ENCODE assay signal across 28 cellular contexts in the genomic region with DNA sequence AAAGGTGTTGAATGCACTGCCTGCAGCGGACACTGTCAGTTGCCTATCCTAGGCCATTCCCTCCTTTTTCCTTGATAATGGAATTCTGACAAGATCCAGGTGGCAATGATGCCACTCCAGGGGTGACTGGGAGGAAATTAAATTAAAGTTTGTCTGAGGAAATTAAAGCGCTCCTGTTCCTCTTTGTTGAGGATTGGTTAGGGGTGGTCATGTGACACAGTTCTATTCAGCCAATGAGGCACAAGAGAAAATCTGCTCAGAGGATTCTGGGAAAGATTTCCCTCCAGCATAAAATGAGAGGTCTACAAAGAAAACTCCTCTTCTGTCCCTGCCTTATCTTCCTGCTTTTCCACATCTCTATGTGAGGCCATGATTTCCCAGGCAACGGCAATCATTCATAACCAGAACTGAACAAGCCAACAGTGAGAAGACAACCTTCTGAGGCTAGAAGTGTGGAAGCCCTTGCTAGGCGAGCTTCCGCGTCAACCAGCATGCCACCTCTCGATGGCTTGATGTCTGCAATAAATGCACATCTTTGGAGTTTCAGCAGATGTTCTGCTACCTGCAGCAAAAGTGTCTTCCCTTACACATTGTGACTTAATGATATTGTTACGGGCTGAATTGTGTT. TPM values are rescaled to one million over a fixed set of nuclear protein-coding genes. Genes with fewer than 3 reads are reported as not detected.
DNase-seq lines count a peak whose midpoint lies in the region; ATAC-seq, FAIRE-seq and TF ChIP-seq lines count a peak whose summit lies in the region.
"Had no signal": no experiment of that assay in that cellular context is flagged by ENCODE, and none has a peak within 500 bp of the region (broad histone marks: within the 10 kb centered on the region; RNA-seq: fewer than 3 reads in every experiment).

No MANE protein-coding gene starts in this region.

- H3K18ac ChIP-seq in H1 (ENCODE audit: extremely low read depth, low read length): no peak overlapping the region

- H4K8ac ChIP-seq in H1 (ENCODE audit: extremely low read depth, insufficient read depth, low read length): no peak overlapping the region

- H3K9ac ChIP-seq in HepG2 (ENCODE audit: insufficient read depth, low read depth, low read length) (no peak overlapping the region), H1 (replicated peaks in 1 of 4; ENCODE audit: extremely low read depth in 1 of 4, low read depth in 3 of 4, low read length in 3 of 4) (no peak overlapping the region)
- H3K9ac ChIP-seq: BLaER1 treated with 17β-estradiol and CSF1 and Interleukin-3, amounts not matched to agents 10 nM and 100 nM; GM23248 had no signal

- H2BK5ac ChIP-seq in H1 (ENCODE audit: low read depth, low read length): no peak overlapping the region

- H2BK20ac ChIP-seq in H1 (ENCODE audit: low read length): no peak overlapping the region

- H3K79me2 ChIP-seq in HepG2 (ENCODE audit: insufficient read depth, low read length): no peaks in the 10 kb centered on the region
- no peaks in the 10 kb centered on the region for H3K79me2 ChIP-seq in H1 (ENCODE audit: control insufficient read depth in 1 of 2, insufficient read depth in 2 of 2, low read length in 2 of 2)

- DNase-seq in HepG2 (ENCODE audit: low spot score) (no peak), right lobe of liver (no peak), SK-N-DZ (ENCODE audit: low spot score) (peak; percentile 65), H1 (ENCODE audit: low read depth in 1 of 2, low spot score in 2 of 2) (no peak), NCI-H1930 (lab: John Stamatoyannopoulos, UW) (no peak), heart right ventricle (no peak), DMS79 treated with DMSO at 0.1 percent for 48 hours (lab: John Stamatoyannopoulos, UW) (no peak)
- no peak for DNase-seq in stimulated activated CD4-positive, alpha-beta T cell treated with anti-CD3 and anti-CD28 coated beads, Interleukin-4, amount 100 ng/mL, for 24 hours
- DNase-seq: ACHN; AML-193; BE2C; CD4-positive, alpha-beta T cell; CD8-positive, alpha-beta memory T cell; DMS 273 treated with DMSO at 0.1 percent for 48 hours; DMS79; GF-D8; GM23248; H9 had no signal

- H2AFZ ChIP-seq in HepG2 (ENCODE audit: low read length): no peak overlapping the region
- H2AFZ ChIP-seq in H1 (ENCODE audit: low read length): 0 out of 2 replicates have a peak overlapping the region, but pooled peaks have one; percentile 11
- H2AFZ ChIP-seq: GM23248 had no signal

- H2BK120ac ChIP-seq in H1 (replicated peaks; ENCODE audit: low read depth, low read length): no peak overlapping the region

- 64% methylated on average over 8 of the region's 8 CpGs for WGBS in HepG2 (ENCODE audit: low lambda C conversion rate)
- WGBS in right lobe of liver (ENCODE audit: insufficient coverage, low coverage, low lambda C conversion rate, missing lambda C conversion rate): 89% methylated on average over 4 of the region's 8 CpGs
- 93% methylated on average over 8 of the region's 8 CpGs; no CpG with 5 or more reads in 1 of the 2 experiments for WGBS in H1 (ENCODE audit: extremely low coverage in 1 of 2, insufficient coverage in 1 of 2, insufficient read length in 1 of 2, insufficient replicate concordance in 2 of 2, low coverage in 1 of 2, low lambda C conversion rate in 2 of 2, missing lambda C conversion rate in 1 of 2), 2 experiments
- 92 to 94% methylated on average over 8 of the region's 8 CpGs for WGBS in heart right ventricle, 2 donors

- H3K27me3 ChIP-seq in HepG2 (ENCODE audit: control insufficient read depth in 1 of 2, insufficient read depth in 2 of 2, low read length in 2 of 2) (peaks cover 2 to 34% of the 10 kb centered on the region in 2 experiments; a peak in 3 of 5 replicates), right lobe of liver (no peaks in the 10 kb centered on the region), H1 (replicated peaks in 1 of 4; ENCODE audit: control insufficient read depth in 3 of 4, extremely low read depth in 1 of 4, insufficient read depth in 3 of 4, low read length in 3 of 4) (0 out of 7 replicates have a peak, but pooled peaks cover 0 to 2% (median 0%) of the 10 kb centered on the region in 4 experiments), heart right ventricle (no peaks in the 10 kb centered on the region)
- H3K27me3 ChIP-seq: BE2C; BLaER1 treated with 17β-estradiol and CSF1 and Interleukin-3, amounts not matched to agents 10 nM and 100 nM had no signal

- ATAC-seq in HepG2: no peak
- ATAC-seq in right lobe of liver: no peak
- no peak for ATAC-seq in heart right ventricle
- ATAC-seq: HCT116 had no signal

- no peak for FAIRE-seq in HepG2 (lab: Jason Lieb, UNC)
- FAIRE-seq in H1 (lab: Jason Lieb, UNC): no peak
- FAIRE-seq: A204.1, D721Med, GM12891, GM18507 had no signal

- no peak overlapping the region for H3K56ac ChIP-seq in H1 (replicated peaks; ENCODE audit: insufficient read length, low read depth, low read length)

- CTCF ChIA-PET in HepG2 (lab: Yijun Ruan, JAX; ENCODE audit: low intra/inter-chr PET ratio, low total read pairs): no interaction called here
- CTCF ChIA-PET in H1 (lab: Charles Lee; ENCODE audit: partially characterized antibody): interaction anchor here (1.2 kb wide), 1 partner anchor 12 kb away, joined by 3 read pairs; no protein-coding TSS in a partner anchor

- TF ChIP-seq EP300 in HepG2 (IDR thresholded peaks at IDR 0.05; ENCODE audit: low read depth in 2 of 2, low read length in 2 of 2) (no peak), HepG2 (CRISPR knock-in tag; IDR thresholded peaks at IDR 0.05; ENCODE audit: borderline replicate concordance) (no peak), H1 (IDR thresholded peaks at IDR 0.05; ENCODE audit: borderline replicate concordance in 1 of 2, low read depth in 2 of 2, low read length in 2 of 2) (no peak)

- no peak overlapping the region for H3K4me3 ChIP-seq in HepG2 (replicated peaks in 1 of 3; ENCODE audit: insufficient read depth in 1 of 3, low read depth in 2 of 3, low read length in 3 of 3)
- H3K4me3 ChIP-seq in right lobe of liver: no peak overlapping the region
- no peak overlapping the region for H3K4me3 ChIP-seq in H1 (ENCODE audit: extremely low read depth in 1 of 4, insufficient read depth in 2 of 4, low read depth in 3 of 4, low read length in 4 of 4)
- H3K4me3 ChIP-seq in heart right ventricle: no peak overlapping the region
- H3K4me3 ChIP-seq: BLaER1 treated with 17β-estradiol and CSF1 and Interleukin-3, amounts not matched to agents 10 nM and 100 nM; GM23248 had no signal

- no peak overlapping the region for H3K14ac ChIP-seq in H1 (ENCODE audit: insufficient read length)

- TF ChIP-seq POLR2A in HepG2 (IDR thresholded peaks at IDR 0.05; ENCODE audit: insufficient read depth in 1 of 2, low read depth in 2 of 2, low read length in 2 of 2): no peak
- TF ChIP-seq POLR2A in right lobe of liver (IDR thresholded peaks at IDR 0.05): no peak
- TF ChIP-seq POLR2A in H1 (IDR thresholded peaks at IDR 0.05; ENCODE audit: control extremely low read depth in 1 of 2, low read depth in 2 of 2, low read length in 2 of 2): no peak

- no TSS peak for BruUV-seq in HepG2 (replicated peaks; lab: Mats Ljungman, UMichigan)

- no peaks in the 10 kb centered on the region for H3K23me2 ChIP-seq in H1 (ENCODE audit: low read depth, low read length)

- H3K27ac ChIP-seq in HepG2 (ENCODE audit: extremely low read length, insufficient read depth, low read length) (no peak overlapping the region), right lobe of liver (no peak overlapping the region), H1 (ENCODE audit: low read depth, low read length) (no peak overlapping the region), heart right ventricle (no peak overlapping the region)
- H3K27ac ChIP-seq: 22Rv1; BLaER1 treated with 17β-estradiol and CSF1 and Interleukin-3, amounts not matched to agents 10 nM and 100 nM; GM23248 had no signal

- H3K9me3 ChIP-seq in HepG2 (ENCODE audit: low read length) (no peaks in the 10 kb centered on the region), right lobe of liver (no peaks in the 10 kb centered on the region), H1 (ENCODE audit: insufficient read depth in 2 of 2, low read depth in 1 of 2, low read length in 1 of 2) (no peaks in the 10 kb centered on the region), heart right ventricle (no peaks in the 10 kb centered on the region)
- H3K9me3 ChIP-seq: BE2C; BLaER1 treated with 17β-estradiol and CSF1 and Interleukin-3, amounts not matched to agents 10 nM and 100 nM had no signal

- no peaks in the 10 kb centered on the region for H3K79me1 ChIP-seq in H1 (ENCODE audit: low read depth, low read length)

- no peak overlapping the region for H4K91ac ChIP-seq in H1 (replicated peaks; ENCODE audit: insufficient read length, low read length)

- H3K4me2 ChIP-seq in HepG2 (ENCODE audit: low read depth, low read length): no peak overlapping the region
- no peak overlapping the region for H3K4me2 ChIP-seq in H1 (ENCODE audit: insufficient read depth in 1 of 2, low read depth in 2 of 2, low read length in 2 of 2)
- H3K4me2 ChIP-seq: BLaER1 treated with 17β-estradiol and CSF1 and Interleukin-3, amounts not matched to agents 10 nM and 100 nM had no signal

- H3K23ac ChIP-seq in H1 (ENCODE audit: insufficient read length): no peak overlapping the region

- H4K5ac ChIP-seq in H1 (ENCODE audit: insufficient read length, low read depth, low read length): no peak overlapping the region

- TF ChIP-seq RAD21 in HepG2 (CRISPR knock-in tag; IDR thresholded peaks at IDR 0.05): no peak
- TF ChIP-seq RAD21 in H1 (IDR thresholded peaks at IDR 0.05 in 1 of 2, conservative IDR thresholded peaks at IDR 0.05 in 1 of 2; ENCODE audit: low read depth in 2 of 2, low read length in 2 of 2): no peak

- H3K36me3 ChIP-seq in HepG2 (replicated peaks in 1 of 2; ENCODE audit: control insufficient read depth in 1 of 2, insufficient read depth in 2 of 2, low read length in 2 of 2): no peaks in the 10 kb centered on the region
- H3K36me3 ChIP-seq in right lobe of liver: no peaks in the 10 kb centered on the region
- no peaks in the 10 kb centered on the region for H3K36me3 ChIP-seq in H1 (ENCODE audit: control insufficient read depth in 2 of 4, insufficient read depth in 4 of 4, low read length in 3 of 4)
- no peaks in the 10 kb centered on the region for H3K36me3 ChIP-seq in heart right ventricle
- H3K36me3 ChIP-seq: BE2C; BLaER1 treated with 17β-estradiol and CSF1 and Interleukin-3, amounts not matched to agents 10 nM and 100 nM had no signal

- POLR2A ChIA-PET in HepG2 (lab: Yijun Ruan, JAX): no interaction called here
- POLR2A ChIA-PET in H1 (lab: Charles Lee; ENCODE audit: partially characterized antibody): no interaction called here

- no peak overlapping the region for H2BK12ac ChIP-seq in H1 (ENCODE audit: low read depth, low read length)

- H2BK15ac ChIP-seq in H1 (ENCODE audit: low read length): no peak overlapping the region

- in situ Hi-C loops in HepG2 (cut with HindIII; ENCODE audit: extremely low pct_ligation_motif_present, low pct_unique_long_range_greater_than_20kb): no loop called here

- H4K20me1 ChIP-seq in HepG2 (ENCODE audit: insufficient read depth, low read length) (no peaks in the 10 kb centered on the region), H1 (replicated peaks in 1 of 2; ENCODE audit: control insufficient read depth in 1 of 2, insufficient read depth in 2 of 2, low read length in 2 of 2) (no peaks in the 10 kb centered on the region)
- H4K20me1 ChIP-seq: BLaER1 treated with 17β-estradiol and CSF1 and Interleukin-3, amounts not matched to agents 10 nM and 100 nM had no signal

- H3K4me1 ChIP-seq in HepG2 (ENCODE audit: insufficient read depth, low read length): peaks cover 9% of the 10 kb centered on the region
- peaks cover 0 to 6% (median 0%) of the 10 kb centered on the region in 4 donors for H3K4me1 ChIP-seq in right lobe of liver
- H3K4me1 ChIP-seq in H1 (replicated peaks in 1 of 4; ENCODE audit: control insufficient read depth in 3 of 4, insufficient read depth in 4 of 4, low read length in 3 of 4): peaks cover 0 to 3% (median 1%) of the 10 kb centered on the region in 4 experiments; a peak in 4 of 7 replicates
- H3K4me1 ChIP-seq in heart right ventricle: peaks cover 0 to 5% (median 0%) of the 10 kb centered on the region in 9 donors
- H3K4me1 ChIP-seq: BE2C; BLaER1 treated with 17β-estradiol and CSF1 and Interleukin-3, amounts not matched to agents 10 nM and 100 nM had no signal

- intact Hi-C loops in HepG2 (cut with micrococcal nuclease; ENCODE audit: unreplicated experiment) (no loop called here), right lobe of liver (cut with DNase I) (no loop called here), heart right ventricle (cut with DNase I) (no loop called here)

- no peak overlapping the region for H3K4ac ChIP-seq in H1 (replicated peaks; ENCODE audit: insufficient read length, low read depth, low read length)

- no peak for TF ChIP-seq CTCF in HepG2 (CRISPR knock-in tag; IDR thresholded peaks at IDR 0.05)
- TF ChIP-seq CTCF in right lobe of liver (IDR thresholded peaks at IDR 0.05): no peak
- TF ChIP-seq CTCF in H1 (IDR thresholded peaks at IDR 0.05; ENCODE audit: control extremely low read depth in 1 of 3, insufficient read depth in 1 of 3, low read depth in 1 of 3, low read length in 3 of 3): no peak
- TF ChIP-seq CTCF in heart right ventricle (IDR thresholded peaks at IDR 0.05): no peak

- H2AK5ac ChIP-seq in H1 (ENCODE audit: low read depth, low read length): no peak overlapping the region

RNA-seq across cellular contexts. Expression of gene BCO1, which starts 5.6 kb away (rescaled TPM):
- total RNA-seq in HepG2 (2016; rRNA removed; fragmentation: Illumina TruSeq; extraction: Trizol): 0.11 TPM in 1 of 2 replicates, not detected in the other
- not detected in 2 replicates for total RNA-seq in HepG2 (2016; cell fraction: cytosol; rRNA removed; fragmentation: Illumina TruSeq; extraction: Trizol; ENCODE audit: low read depth)
- 0.09 and 0.21 TPM in 2 replicates for total RNA-seq in HepG2 (2016; cell fraction: insoluble cytoplasmic fraction; rRNA removed; fragmentation: Illumina TruSeq; extraction: Trizol)
- not detected in 2 replicates for total RNA-seq in HepG2 (2016; cell fraction: membrane; rRNA removed; fragmentation: Illumina TruSeq; extraction: Trizol)
- total RNA-seq in HepG2 (2016; cell fraction: nucleus; rRNA removed; fragmentation: Illumina TruSeq; extraction: Trizol): not detected in 2 replicates
- polyA plus RNA-seq in HepG2 (2011; rRNA removed): not detected in 2 replicates
- 0.08 TPM in 1 of 2 replicates, not detected in the other for polyA plus RNA-seq in HepG2 (2011; cell fraction: cytosol; rRNA removed)
- polyA plus RNA-seq in HepG2 (2011; cell fraction: nucleus; rRNA removed): not detected in 2 replicates
- polyA plus RNA-seq in HepG2 (2012): 0.17 TPM in 1 of 2 replicates, not detected in the other
- polyA plus RNA-seq in HepG2 (2016; cell fraction: cytosol; fragmentation: Illumina TruSeq; extraction: Trizol; ENCODE audit: low read depth): 0.07 and 0.12 TPM in 2 replicates
- polyA plus RNA-seq in HepG2 (2016; cell fraction: insoluble cytoplasmic fraction; fragmentation: Illumina TruSeq; extraction: Trizol; ENCODE audit: low read depth): 0.20 TPM in 1 of 2 replicates, not detected in the other
- polyA plus RNA-seq in HepG2 (2016; cell fraction: membrane; fragmentation: Illumina TruSeq; extraction: Trizol; ENCODE audit: low read depth): 0.17 TPM in 1 of 2 replicates, not detected in the other
- polyA plus RNA-seq in HepG2 (2016; cell fraction: nucleus; fragmentation: Illumina TruSeq; extraction: Trizol; ENCODE audit: insufficient read depth, low read depth): not detected in 2 replicates
- polyA minus RNA-seq in HepG2 (2011; rRNA and poly(A)+ RNA removed; ENCODE audit: low replicate concordance): not detected in 2 replicates
- polyA minus RNA-seq in HepG2 (2011; cell fraction: cytosol; rRNA and poly(A)+ RNA removed): not detected in 2 replicates
- not detected in 2 replicates for polyA minus RNA-seq in HepG2 (2011; cell fraction: nucleus; rRNA and poly(A)+ RNA removed)
- total RNA-seq in right lobe of liver: under 1 TPM in 5 of 6 experiments, not detected in 1; 0.11 to 0.55 (median 0.31) TPM
- 0.35 and 0.46 TPM in 2 replicates for polyA plus RNA-seq in SK-N-DZ (2014; cell fraction: cytosol; rRNA removed)
- 0.31 and 0.38 TPM in 2 replicates for polyA plus RNA-seq in SK-N-DZ (2014; cell fraction: nucleus; rRNA removed)
- total RNA-seq in H1 (2021; fragmentation: NEBNext Ultra II Directional; extraction: Animal tissue kit (Norgen Biotek cat#: 25700)): 0.23 TPM in 1 of 2 replicates, not detected in the other
- 0.21 and 0.28 TPM in 2 replicates for polyA plus RNA-seq in H1 (2011; rRNA removed)
- polyA plus RNA-seq in H1 (2011; cell fraction: cytosol; rRNA removed): 0.25 TPM
- not detected for polyA plus RNA-seq in H1 (2011; cell fraction: nucleus; rRNA removed)
- polyA plus RNA-seq in H1 (2012, experiment 1 of 2): 0.09 to 0.21 TPM (median 0.14 TPM) in 4 replicates
- not detected for polyA plus RNA-seq in H1 (2012, experiment 2 of 2)
- polyA plus RNA-seq in H1 (2013, experiment 1 of 2): 0.14 TPM
- polyA plus RNA-seq in H1 (2013, experiment 2 of 2): 0.07 TPM
- polyA minus RNA-seq in H1 (2011; rRNA and poly(A)+ RNA removed): 0.76 and 0.95 TPM in 2 replicates
- polyA minus RNA-seq in H1 (2011; cell fraction: cytosol; rRNA and poly(A)+ RNA removed): not detected
- polyA minus RNA-seq in H1 (2011; cell fraction: nucleus; rRNA and poly(A)+ RNA removed): not detected
- under 1 TPM in 2 of 10 donors, not detected in 8; 0.20 to 0.42 TPM for total RNA-seq in heart right ventricle
- polyA plus RNA-seq in heart right ventricle: not detected
- total RNA-seq: CD4-positive, alpha-beta T cell; CD8-positive, alpha-beta memory T cell; Daoy; G401; GM23248; H9 had no signal
- polyA plus RNA-seq: CD14-positive monocyte; CD8-positive, alpha-beta memory T cell; GM23248 had no signal
